ENCODE assay signal across 28 cellular contexts in genomic region chr12:62533087-62533754, GRCh38.
DNase-seq lines count a peak whose midpoint lies in the region; ATAC-seq and TF ChIP-seq lines count a peak whose summit lies in the region.
"Had no signal": no experiment of that assay in that cellular context is flagged by ENCODE, and none has a peak within 500 bp of the region (broad histone marks: within the 10 kb centered on the region; RNA-seq: fewer than 3 reads in every experiment).

No MANE protein-coding gene starts in this region.

- H3K4me3 ChIP-seq in mesenchymal stem cell (ENCODE audit: insufficient read depth in 1 of 2, low read depth in 1 of 2, low read length in 2 of 2), result no peak overlapping the region
- H3K4me3 ChIP-seq: breast epithelium, HAP-1, SJSA1 had no signal

- DNase-seq in mesenchymal stem cell, result no peak
- DNase-seq in A172 (ENCODE audit: low spot score), result no peak
- no peak for DNase-seq in NCI-H1694 (lab: John Stamatoyannopoulos, UW)
- DNase-seq: activated CD4-positive, alpha-beta T cell treated with anti-CD3 and anti-CD28 coated beads for 36 hours; activated CD8-positive, alpha-beta memory T cell treated with anti-CD3 and anti-CD28 coated beads for 24 hours; activated gamma-delta T cell treated with Interleukin-2 at 50 U/mL for 16 hours; activated T-cell treated with anti-CD3 and anti-CD28 coated beads, Interleukin-2, amount 50 U/mL, for 1 hour; C1 segment of cervical spinal cord; Caco-2; effector memory CD8-positive, alpha-beta T cell; foreskin keratinocyte; Kasumi-1; MV-4-11; naive B cell; NCI-H187 treated with DMSO at 0.1 percent for 48 hours; NCI-H526 treated with DMSO at 0.1 percent for 48 hours; right cardiac atrium; stimulated activated CD4-positive, alpha-beta T cell treated with anti-CD3 and anti-CD28 coated beads, Interleukin-4, amount 100 ng/mL, for 4 hours; stimulated activated naive CD4-positive, alpha-beta T cell treated with Interleukin-2 at 50 U/mL for 16 hours had no signal

- H3K9me3 ChIP-seq in mesenchymal stem cell (ENCODE audit: control insufficient read depth, low read length), result no peaks in the 10 kb centered on the region
- H3K9me3 ChIP-seq: breast epithelium, Caco-2, HAP-1, SJSA1 had no signal

- no peak overlapping the region for H2AFZ ChIP-seq in mesenchymal stem cell (ENCODE audit: low read depth, low read length)

- H2BK15ac ChIP-seq in mesenchymal stem cell (ENCODE audit: low read depth, poor library complexity, severe bottlenecking), result no peak overlapping the region

- no peak overlapping the region for H4K8ac ChIP-seq in mesenchymal stem cell (ENCODE audit: low read length)

- peaks cover 3 to 73% of the 10 kb centered on the region in 2 experiments for H3K36me3 ChIP-seq in mesenchymal stem cell (ENCODE audit: control insufficient read depth in 1 of 2, insufficient read depth in 2 of 2, low read depth in 1 of 2, low read length in 2 of 2)

- no peaks in the 10 kb centered on the region for H3K27me3 ChIP-seq in mesenchymal stem cell (ENCODE audit: control insufficient read depth in 1 of 2, insufficient read depth in 1 of 2, low read length in 2 of 2)
- H3K27me3 ChIP-seq: breast epithelium, foreskin keratinocyte, SJSA1 had no signal

- peaks cover 4% of the 10 kb centered on the region for H3K79me1 ChIP-seq in mesenchymal stem cell (replicated peaks; ENCODE audit: low read length, poor library complexity, severe bottlenecking)

- peaks cover 4% of the 10 kb centered on the region for H3K4me1 ChIP-seq in mesenchymal stem cell (ENCODE audit: control insufficient read depth, insufficient read depth, low read depth, low read length)
- H3K4me1 ChIP-seq: breast epithelium, foreskin keratinocyte, HAP-1 had no signal

- H3K27ac ChIP-seq in VCaP (peak overlapping the region; percentile 62), mesenchymal stem cell (ENCODE audit: low read length, poor library complexity, severe bottlenecking) (peak overlapping the region; percentile 85)
- H3K27ac ChIP-seq: foreskin keratinocyte, SJSA1 had no signal

- 97% methylated on average over 2 of the region's 2 CpGs for WGBS in mesenchymal stem cell

- no peak for TF ChIP-seq CTCF in VCaP (conservative IDR thresholded peaks at IDR 0.05)

- H2AK5ac ChIP-seq in mesenchymal stem cell (ENCODE audit: low read length, severe bottlenecking), result peak overlapping the region; percentile 84

- H3K18ac ChIP-seq in mesenchymal stem cell (ENCODE audit: low read depth in 1 of 2, low read length in 2 of 2), result no peak overlapping the region

- no peak overlapping the region for H3K9ac ChIP-seq in mesenchymal stem cell (ENCODE audit: low read length)

- H3K23ac ChIP-seq in mesenchymal stem cell (ENCODE audit: low read length in 2 of 2), result no peak overlapping the region

- no peak overlapping the region for H3K14ac ChIP-seq in mesenchymal stem cell (ENCODE audit: low read length in 2 of 2)

- H2BK5ac ChIP-seq in mesenchymal stem cell (ENCODE audit: low read depth, low read length, poor library complexity, severe bottlenecking), result no peak overlapping the region

- H2BK120ac ChIP-seq in mesenchymal stem cell (ENCODE audit: low read depth, low read length), result no peak overlapping the region

- no peak overlapping the region for H4K91ac ChIP-seq in mesenchymal stem cell (ENCODE audit: low read length)

- ATAC-seq in GM18508 (IDR thresholded peaks at IDR 0.05; ENCODE audit: insufficient read depth, unreplicated experiment), result peak; percentile 57
- ATAC-seq in GM21423 (IDR thresholded peaks at IDR 0.05; ENCODE audit: unreplicated experiment), result peak; percentile 58
- ATAC-seq in HG02938 (IDR thresholded peaks at IDR 0.05; ENCODE audit: unreplicated experiment), result no peak
- ATAC-seq in HG03469 (IDR thresholded peaks at IDR 0.05; ENCODE audit: unreplicated experiment), result no peak
- ATAC-seq: activated CD4-positive, alpha-beta T cell treated with anti-CD3 and anti-CD28 coated beads for 36 hours; effector memory CD8-positive, alpha-beta T cell; esophagus mucosa; foreskin keratinocyte had no signal

- H2BK12ac ChIP-seq in mesenchymal stem cell (ENCODE audit: low read length in 2 of 2), result no peak overlapping the region

- peak overlapping the region; percentile 47 for H3K4me2 ChIP-seq in mesenchymal stem cell (ENCODE audit: low read length, poor library complexity, severe bottlenecking)

- H3K4ac ChIP-seq in mesenchymal stem cell (ENCODE audit: low read depth in 1 of 2, low read length in 2 of 2), result no peak overlapping the region

Comparison
In these comparisons a context has a peak if more than half of its experiments do, and no peak if none do; other contexts are left out.
1. ATAC-seq: peak in GM18508 (single experiment) and GM21423 (single experiment); none in HG02938 (single experiment) and HG03469 (single experiment).